ENCODE assay signal across 1 cellular context in the genomic region with DNA sequence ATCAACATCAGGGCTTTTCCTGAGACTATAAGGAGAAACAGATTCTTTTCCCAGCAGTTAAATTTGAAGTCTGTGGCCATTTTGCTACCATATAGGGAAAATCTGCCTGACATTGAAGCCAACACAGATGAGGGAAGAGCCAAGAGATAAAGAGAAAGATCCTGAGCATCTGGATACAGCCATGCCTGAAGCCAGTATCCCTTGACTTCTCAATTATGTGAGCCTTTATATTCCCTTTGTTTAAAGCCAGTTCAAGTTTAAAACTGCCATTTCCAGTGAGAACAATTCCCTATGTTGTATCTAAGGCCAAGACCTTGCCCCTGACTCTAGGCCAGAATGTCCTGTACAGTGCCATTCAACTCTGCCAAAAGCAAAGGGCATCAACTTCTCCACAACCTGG.
TF ChIP-seq lines count a peak whose summit lies in the region.

No MANE protein-coding gene starts in this region.

TF ChIP-seq in HepG2, 621 proteins besides CTCF, POLR2A, EP300 and RAD21:
- TF ChIP-seq ZNF329 (CRISPR knock-in tag; IDR thresholded peaks at IDR 0.05; ENCODE audit: low read depth) (peak; percentile 97), KLF12 (CRISPR knock-in tag; IDR thresholded peaks at IDR 0.05; ENCODE audit: borderline replicate concordance) (no peak), ATF7-NPFF (CRISPR knock-in tag; IDR thresholded peaks at IDR 0.05; ENCODE audit: low read depth) (no peak), ZNF552 (CRISPR knock-in tag; IDR thresholded peaks at IDR 0.05; ENCODE audit: borderline replicate concordance) (no peak)
- TF ChIP-seq, protein P1, sequence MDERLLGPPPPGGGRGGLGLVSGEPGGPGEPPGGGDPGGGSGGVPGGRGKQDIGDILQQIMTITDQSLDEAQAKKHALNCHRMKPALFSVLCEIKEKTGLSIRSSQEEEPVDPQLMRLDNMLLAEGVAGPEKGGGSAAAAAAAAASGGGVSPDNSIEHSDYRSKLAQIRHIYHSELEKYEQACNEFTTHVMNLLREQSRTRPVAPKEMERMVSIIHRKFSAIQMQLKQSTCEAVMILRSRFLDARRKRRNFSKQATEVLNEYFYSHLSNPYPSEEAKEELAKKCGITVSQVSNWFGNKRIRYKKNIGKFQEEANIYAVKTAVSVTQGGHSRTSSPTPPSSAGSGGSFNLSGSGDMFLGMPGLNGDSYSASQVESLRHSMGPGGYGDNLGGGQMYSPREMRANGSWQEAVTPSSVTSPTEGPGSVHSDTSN (CRISPR knock-in tag; IDR thresholded peaks at IDR 0.05), result no peak
